In the genomic region with DNA sequence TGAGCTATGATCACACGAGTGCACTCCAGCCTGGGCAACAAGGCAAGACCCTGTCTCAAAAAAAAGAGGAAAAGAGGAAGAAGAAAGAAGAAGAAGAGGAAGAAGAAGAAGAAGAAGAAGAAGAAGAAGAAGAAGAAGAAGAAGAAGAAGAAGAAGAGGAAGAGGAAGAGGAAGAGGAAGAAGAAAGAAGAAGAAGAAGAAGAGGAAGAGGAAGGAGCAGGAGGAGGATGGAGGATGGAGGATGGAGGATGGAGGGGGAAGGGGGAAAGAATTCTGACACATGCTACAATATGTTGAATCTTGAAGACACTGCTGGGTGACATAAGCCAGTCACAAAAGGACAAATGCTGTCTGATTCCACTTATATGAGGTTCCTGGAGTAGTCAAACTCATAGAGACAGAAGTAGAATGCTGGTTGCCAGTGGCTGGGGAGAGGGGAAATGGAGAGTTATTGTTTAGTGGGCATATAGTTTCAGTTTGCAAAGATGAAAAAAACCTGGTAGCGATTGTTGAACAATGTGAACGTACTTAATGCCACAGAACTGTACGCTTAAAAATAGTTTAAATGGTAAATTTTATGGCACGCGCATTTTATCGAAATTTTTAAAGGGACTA, we compare ENCODE assay signal across 8 cellular contexts. TPM values are rescaled to one million over a fixed set of nuclear protein-coding genes. Genes with fewer than 3 reads are reported as not detected.
DNase-seq lines count a peak whose midpoint lies in the region; ATAC-seq and TF ChIP-seq lines count a peak whose summit lies in the region.

No MANE protein-coding gene starts in this region.

- no TSS peak for BruUV-seq in OCI-LY7 (replicated peaks; lab: Mats Ljungman, UMichigan)

- DNase-seq in stimulated activated CD4-positive, alpha-beta T cell treated with anti-CD3 and anti-CD28 coated beads, Interleukin-2, amount 100 ng/mL, for 4 hours (ENCODE audit: low read depth) = peak; percentile 16
- no peak for DNase-seq in stimulated activated CD4-positive, alpha-beta T cell treated with anti-CD3 and anti-CD28 coated beads, Interleukin-4, amount 100 ng/mL, for 4 hours
- DNase-seq in OCI-LY7 (ENCODE audit: low spot score) (no peak), fibroblast of lung (ENCODE audit: low read depth in 2 of 2) (no peak), upper lobe of right lung (no peak), HAP-1 (ENCODE audit: low spot score in 2 of 2) (no peak), H4 (ENCODE audit: low spot score) (no peak)

- H3K4me2 ChIP-seq in OCI-LY7 (ENCODE audit: low read length) (0 out of 2 replicates have a peak overlapping the region, but pooled peaks have one; percentile 44), fibroblast of lung (ENCODE audit: extremely low read depth, insufficient read depth, low read length) (peak overlapping the region; percentile 75)

- H3K4me3 ChIP-seq in OCI-LY7 (ENCODE audit: low read depth, low read length, poor library complexity, severe bottlenecking) (no peak overlapping the region), fibroblast of lung (replicated peaks in 1 of 4; ENCODE audit: control extremely low read depth in 1 of 4, insufficient read depth in 1 of 4, low read depth in 3 of 4, low read length in 4 of 4) (peak overlapping the region in 3 of 4 experiments; percentile 35 to 49 (median 47)), upper lobe of right lung (peak overlapping the region; percentile 44), HAP-1 (no peak overlapping the region)

- H4K20me1 ChIP-seq in OCI-LY7 (ENCODE audit: insufficient read depth, low read length) (no peaks in the 10 kb centered on the region), fibroblast of lung (ENCODE audit: control insufficient read depth, extremely low read depth, insufficient read depth, low read length) (no peaks in the 10 kb centered on the region)

- POLR2A ChIA-PET in OCI-LY7 (lab: Charles Lee) = no interaction called here

- no peaks in the 10 kb centered on the region for H3K36me3 ChIP-seq in OCI-LY7 (ENCODE audit: insufficient read depth, low read length)
- no peaks in the 10 kb centered on the region for H3K36me3 ChIP-seq in fibroblast of lung (ENCODE audit: control insufficient read depth, insufficient read depth, low read length)
- no peaks in the 10 kb centered on the region for H3K36me3 ChIP-seq in upper lobe of right lung
- no peaks in the 10 kb centered on the region for H3K36me3 ChIP-seq in HAP-1 (replicated peaks)

- intact Hi-C loops in OCI-LY7 (cut with micrococcal nuclease; ENCODE audit: unreplicated experiment) = loop anchor here (1.0 to 10.0 kb wide), 2 partner anchors 47 to 99 kb away; a partner anchor contains a TSS
- intact Hi-C loops in upper lobe of right lung (cut with DNase I) = no loop called here

- CTCF ChIA-PET in OCI-LY7 (lab: Charles Lee; ENCODE audit: unreplicated experiment) = interaction anchor here (1.6 kb wide), 1 partner anchor 10 kb away, joined by 5 read pairs; no protein-coding TSS in a partner anchor

- TF ChIP-seq CTCF in OCI-LY7 (conservative IDR thresholded peaks at IDR 0.05; ENCODE audit: low read length) (no peak), fibroblast of lung (conservative IDR thresholded peaks at IDR 0.05 in 1 of 2, IDR thresholded peaks at IDR 0.05 in 1 of 2; ENCODE audit: low read depth in 1 of 2, low read length in 2 of 2) (no peak), upper lobe of right lung (IDR thresholded peaks at IDR 0.05) (no peak)

- H3K27ac ChIP-seq in OCI-LY7 (ENCODE audit: low read depth, low read length, poor library complexity, severe bottlenecking) = no peak overlapping the region
- H3K27ac ChIP-seq in fibroblast of lung (ENCODE audit: insufficient read depth, low read length) = no peak overlapping the region
- H3K27ac ChIP-seq in upper lobe of right lung = no peak overlapping the region

- no peak for ATAC-seq in upper lobe of right lung
- no peak for ATAC-seq in HG03095 (IDR thresholded peaks at IDR 0.05; ENCODE audit: unreplicated experiment)

- no peaks in the 10 kb centered on the region for H3K9me2 ChIP-seq in OCI-LY7 (ENCODE audit: insufficient read depth, low read length)

- peaks cover 9% of the 10 kb centered on the region for H3K27me3 ChIP-seq in fibroblast of lung (ENCODE audit: control insufficient read depth, insufficient read depth, low read length)
- H3K27me3 ChIP-seq in upper lobe of right lung = no peaks in the 10 kb centered on the region
- H3K27me3 ChIP-seq in HAP-1 (ENCODE audit: low read depth) = peaks cover 11% of the 10 kb centered on the region

- no peak overlapping the region for H3K9ac ChIP-seq in fibroblast of lung (ENCODE audit: insufficient read depth, low read length)

- H3K9me3 ChIP-seq in OCI-LY7 (ENCODE audit: low read length) = no peaks in the 10 kb centered on the region
- no peaks in the 10 kb centered on the region for H3K9me3 ChIP-seq in fibroblast of lung (ENCODE audit: control insufficient read depth, insufficient read depth, low read depth, low read length)
- no peaks in the 10 kb centered on the region for H3K9me3 ChIP-seq in upper lobe of right lung
- H3K9me3 ChIP-seq in HAP-1 = no peaks in the 10 kb centered on the region

- H3K4me1 ChIP-seq in OCI-LY7 (ENCODE audit: insufficient read depth, low read length, poor library complexity, severe bottlenecking) (peaks cover 12% of the 10 kb centered on the region), fibroblast of lung (ENCODE audit: control insufficient read depth, extremely low read depth, insufficient read depth, low read length) (no peaks in the 10 kb centered on the region), upper lobe of right lung (peaks cover 4% of the 10 kb centered on the region), HAP-1 (no peaks in the 10 kb centered on the region)

- in situ Hi-C loops in HAP-1 (cut with MboI; ENCODE audit: low sequenced_read_pairs) = no loop called here

- H3K79me2 ChIP-seq in OCI-LY7 (ENCODE audit: insufficient read depth, low read depth, low read length) = no peaks in the 10 kb centered on the region
- H3K79me2 ChIP-seq in fibroblast of lung (ENCODE audit: control insufficient read depth, insufficient read depth, low read length) = no peaks in the 10 kb centered on the region

- H2AFZ ChIP-seq in OCI-LY7 (ENCODE audit: low read length) = no peak overlapping the region
- H2AFZ ChIP-seq in fibroblast of lung (ENCODE audit: low read length) = no peak overlapping the region

RNA-seq across cellular contexts. Expression of a gene that starts 47.3 kb away (rescaled TPM):
- 40.1 and 45.5 TPM in 2 replicates for total RNA-seq in OCI-LY7 (2014; rRNA removed; shearing (Covaris generic))
- total RNA-seq in OCI-LY7 (2022) (30.7 and 35.2 TPM in 2 replicates), fibroblast of lung (24.1 and 27.7 TPM in 2 replicates), upper lobe of right lung (25.0 TPM)
- polyA plus RNA-seq in fibroblast of lung = 21.7 and 28.1 TPM in 2 replicates
- 39.7 and 60.9 TPM in 2 replicates for polyA plus RNA-seq in fibroblast of lung (2012)
- 1.7 and 3.1 TPM in 2 replicates for polyA minus RNA-seq in fibroblast of lung (ENCODE audit: low replicate concordance)
- total RNA-seq in H4 (2014; rRNA removed; shearing (Covaris generic)) = 103 and 123 TPM in 2 replicates

Comparison
In these comparisons a context has a peak if more than half of its experiments do, and no peak if none do; other contexts are left out.
1. H3K4me3 ChIP-seq: peak in fibroblast of lung (3 of 4) and upper lobe of right lung (single experiment); none in OCI-LY7 (single experiment) and HAP-1 (single experiment).